In genomic region chr4:87006531-87007344, GRCh38 we compare ENCODE assay signal across 1 cellular context.
TF ChIP-seq lines count a peak whose summit lies in the region.

No MANE protein-coding gene starts in this region.

TF ChIP-seq in HepG2, 621 proteins besides CTCF, POLR2A, EP300 and RAD21 (continued from another document and continues in another):
- TF ChIP-seq ZUFSP (CRISPR knock-in tag; IDR thresholded peaks at IDR 0.05; ENCODE audit: borderline replicate concordance) = no peak
- TF ChIP-seq ZNF121 (CRISPR knock-in tag; IDR thresholded peaks at IDR 0.05) = peak; percentile 76; the same call in 1 of the 2 replicates
- no peak for TF ChIP-seq GRHL1 (CRISPR knock-in tag; conservative IDR thresholded peaks at IDR 0.05)
- TF ChIP-seq, protein P1, sequence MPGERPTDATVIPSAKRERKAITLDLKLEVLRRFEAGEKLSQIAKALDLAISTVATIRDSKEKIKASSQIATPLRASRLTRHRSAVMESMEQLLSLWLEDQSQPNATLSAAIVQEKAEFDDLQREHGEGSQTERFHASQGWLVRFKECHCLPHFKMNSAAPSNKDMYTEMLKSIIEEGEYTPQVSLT (CRISPR knock-in tag; IDR thresholded peaks at IDR 0.05; ENCODE audit: borderline replicate concordance, low read depth) = no peak
- peak; percentile 20 for TF ChIP-seq YY1 (IDR thresholded peaks at IDR 0.05; ENCODE audit: insufficient read depth, insufficient replicate concordance, low read depth, low read length)
- TF ChIP-seq PBX2 (CRISPR knock-in tag; IDR thresholded peaks at IDR 0.05) = peak; percentile 50; the same call in 1 of the 2 replicates
- TF ChIP-seq, protein P2, sequence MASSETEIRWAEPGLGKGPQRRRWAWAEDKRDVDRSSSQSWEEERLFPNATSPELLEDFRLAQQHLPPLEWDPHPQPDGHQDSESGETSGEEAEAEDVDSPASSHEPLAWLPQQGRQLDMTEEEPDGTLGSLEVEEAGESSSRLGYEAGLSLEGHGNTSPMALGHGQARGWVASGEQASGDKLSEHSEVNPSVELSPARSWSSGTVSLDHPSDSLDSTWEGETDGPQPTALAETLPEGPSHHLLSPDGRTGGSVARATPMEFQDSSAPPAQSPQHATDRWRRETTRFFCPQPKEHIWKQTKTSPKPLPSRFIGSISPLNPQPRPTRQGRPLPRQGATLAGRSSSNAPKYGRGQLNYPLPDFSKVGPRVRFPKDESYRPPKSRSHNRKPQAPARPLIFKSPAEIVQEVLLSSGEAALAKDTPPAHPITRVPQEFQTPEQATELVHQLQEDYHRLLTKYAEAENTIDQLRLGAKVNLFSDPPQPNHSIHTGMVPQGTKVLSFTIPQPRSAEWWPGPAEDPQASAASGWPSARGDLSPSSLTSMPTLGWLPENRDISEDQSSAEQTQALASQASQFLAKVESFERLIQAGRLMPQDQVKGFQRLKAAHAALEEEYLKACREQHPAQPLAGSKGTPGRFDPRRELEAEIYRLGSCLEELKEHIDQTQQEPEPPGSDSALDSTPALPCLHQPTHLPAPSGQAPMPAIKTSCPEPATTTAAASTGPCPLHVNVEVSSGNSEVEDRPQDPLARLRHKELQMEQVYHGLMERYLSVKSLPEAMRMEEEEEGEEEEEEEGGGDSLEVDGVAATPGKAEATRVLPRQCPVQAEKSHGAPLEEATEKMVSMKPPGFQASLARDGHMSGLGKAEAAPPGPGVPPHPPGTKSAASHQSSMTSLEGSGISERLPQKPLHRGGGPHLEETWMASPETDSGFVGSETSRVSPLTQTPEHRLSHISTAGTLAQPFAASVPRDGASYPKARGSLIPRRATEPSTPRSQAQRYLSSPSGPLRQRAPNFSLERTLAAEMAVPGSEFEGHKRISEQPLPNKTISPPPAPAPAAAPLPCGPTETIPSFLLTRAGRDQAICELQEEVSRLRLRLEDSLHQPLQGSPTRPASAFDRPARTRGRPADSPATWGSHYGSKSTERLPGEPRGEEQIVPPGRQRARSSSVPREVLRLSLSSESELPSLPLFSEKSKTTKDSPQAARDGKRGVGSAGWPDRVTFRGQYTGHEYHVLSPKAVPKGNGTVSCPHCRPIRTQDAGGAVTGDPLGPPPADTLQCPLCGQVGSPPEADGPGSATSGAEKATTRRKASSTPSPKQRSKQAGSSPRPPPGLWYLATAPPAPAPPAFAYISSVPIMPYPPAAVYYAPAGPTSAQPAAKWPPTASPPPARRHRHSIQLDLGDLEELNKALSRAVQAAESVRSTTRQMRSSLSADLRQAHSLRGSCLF (CRISPR knock-in tag; IDR thresholded peaks at IDR 0.05; ENCODE audit: borderline replicate concordance) = no peak; the same call in 1 of the 2 replicates
- no peak; the same call in 1 of the 2 replicates for TF ChIP-seq SIN3A (IDR thresholded peaks at IDR 0.05; ENCODE audit: borderline replicate concordance, low read depth, low read length)
- TF ChIP-seq ZNF17 (CRISPR knock-in tag; IDR thresholded peaks at IDR 0.05) = 0 out of 2 replicates have a peak, but pooled peaks have one; percentile 61
- peak; percentile 88 for TF ChIP-seq DR1 (CRISPR knock-in tag; IDR thresholded peaks at IDR 0.05)
- no peak; the same call in 1 of the 2 replicates for TF ChIP-seq GLI4 (CRISPR knock-in tag; IDR thresholded peaks at IDR 0.05; ENCODE audit: borderline replicate concordance)
- TF ChIP-seq IRF2 (CRISPR knock-in tag; IDR thresholded peaks at IDR 0.05) = peak; percentile 85
- TF ChIP-seq RBM22 (optimal IDR thresholded peaks at IDR 0.05; ENCODE audit: low read length) = peak; percentile 36
- TF ChIP-seq, protein P3, sequence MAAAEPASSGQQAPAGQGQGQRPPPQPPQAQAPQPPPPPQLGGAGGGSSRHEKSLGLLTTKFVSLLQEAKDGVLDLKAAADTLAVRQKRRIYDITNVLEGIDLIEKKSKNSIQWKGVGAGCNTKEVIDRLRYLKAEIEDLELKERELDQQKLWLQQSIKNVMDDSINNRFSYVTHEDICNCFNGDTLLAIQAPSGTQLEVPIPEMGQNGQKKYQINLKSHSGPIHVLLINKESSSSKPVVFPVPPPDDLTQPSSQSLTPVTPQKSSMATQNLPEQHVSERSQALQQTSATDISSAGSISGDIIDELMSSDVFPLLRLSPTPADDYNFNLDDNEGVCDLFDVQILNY (CRISPR knock-in tag; conservative IDR thresholded peaks at IDR 0.05) = peak; percentile 18; the same call in 1 of the 2 replicates
- TF ChIP-seq ZSCAN31 (CRISPR knock-in tag; IDR thresholded peaks at IDR 0.05; ENCODE audit: low read depth) = peak; percentile 86
- TF ChIP-seq ZBTB34 (CRISPR knock-in tag; IDR thresholded peaks at IDR 0.05) = no peak
- peak; percentile 62; the same call in 1 of the 2 replicates for TF ChIP-seq MYC (CRISPR knock-in tag; IDR thresholded peaks at IDR 0.05; ENCODE audit: borderline replicate concordance)
- peak; percentile 87 for TF ChIP-seq ZNF761 (CRISPR knock-in tag; conservative IDR thresholded peaks at IDR 0.05)
- no peak; the same call in 1 of the 2 replicates for TF ChIP-seq ZNF563 (CRISPR knock-in tag; IDR thresholded peaks at IDR 0.05)
- peak; percentile 93; the same call in 1 of the 2 replicates for TF ChIP-seq ZNF598 (CRISPR knock-in tag; IDR thresholded peaks at IDR 0.05; ENCODE audit: borderline replicate concordance)
- TF ChIP-seq SP1 (IDR thresholded peaks at IDR 0.05) = no peak
- no peak for TF ChIP-seq SP1 (CRISPR knock-in tag; IDR thresholded peaks at IDR 0.05)
- peak; percentile 45; the same call in 1 of the 2 replicates for TF ChIP-seq ZSCAN25 (CRISPR knock-in tag; IDR thresholded peaks at IDR 0.05)
- peak; percentile 81 for TF ChIP-seq CHCHD3 (CRISPR knock-in tag; IDR thresholded peaks at IDR 0.05)
- TF ChIP-seq CC2D1A (CRISPR knock-in tag; IDR thresholded peaks at IDR 0.05) = no peak
- TF ChIP-seq EHMT2 (IDR thresholded peaks at IDR 0.05; ENCODE audit: borderline replicate concordance, low read depth, low read length) = no peak
- TF ChIP-seq ZNF788 (CRISPR knock-in tag; IDR thresholded peaks at IDR 0.05; ENCODE audit: borderline replicate concordance) = peak; percentile 47; the same call in 1 of the 2 replicates
- no peak for TF ChIP-seq NFKB2 (CRISPR knock-in tag; IDR thresholded peaks at IDR 0.05; ENCODE audit: borderline replicate concordance)
- TF ChIP-seq ZNF446 (CRISPR knock-in tag; IDR thresholded peaks at IDR 0.05) = no peak
- TF ChIP-seq HIC2 (CRISPR knock-in tag; IDR thresholded peaks at IDR 0.05; ENCODE audit: low read depth) = peak; percentile 59; the same call in 1 of the 2 replicates
- 0 out of 2 replicates have a peak, but pooled peaks have one; percentile 41 for TF ChIP-seq KLF9 (CRISPR knock-in tag; IDR thresholded peaks at IDR 0.05; ENCODE audit: low read depth)
- TF ChIP-seq ZC3H4 (CRISPR knock-in tag; IDR thresholded peaks at IDR 0.05; ENCODE audit: borderline replicate concordance) = no peak
- no peak; the same call in none of the 2 replicates for TF ChIP-seq ZNF710 (CRISPR knock-in tag; IDR thresholded peaks at IDR 0.05; ENCODE audit: borderline replicate concordance)
- TF ChIP-seq, protein P4, sequence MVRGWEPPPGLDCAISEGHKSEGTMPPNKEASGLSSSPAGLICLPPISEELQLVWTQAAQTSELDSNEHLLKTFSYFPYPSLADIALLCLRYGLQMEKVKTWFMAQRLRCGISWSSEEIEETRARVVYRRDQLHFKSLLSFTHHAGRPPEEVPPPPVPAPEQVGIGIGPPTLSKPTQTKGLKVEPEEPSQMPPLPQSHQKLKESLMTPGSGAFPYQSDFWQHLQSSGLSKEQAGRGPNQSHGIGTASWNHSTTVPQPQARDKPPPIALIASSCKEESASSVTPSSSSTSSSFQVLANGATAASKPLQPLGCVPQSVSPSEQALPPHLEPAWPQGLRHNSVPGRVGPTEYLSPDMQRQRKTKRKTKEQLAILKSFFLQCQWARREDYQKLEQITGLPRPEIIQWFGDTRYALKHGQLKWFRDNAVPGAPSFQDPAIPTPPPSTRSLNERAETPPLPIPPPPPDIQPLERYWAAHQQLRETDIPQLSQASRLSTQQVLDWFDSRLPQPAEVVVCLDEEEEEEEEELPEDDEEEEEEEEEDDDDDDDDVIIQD (CRISPR knock-in tag; IDR thresholded peaks at IDR 0.05; ENCODE audit: low read depth) = peak; percentile 31; the same call in 1 of the 2 replicates
- no peak for TF ChIP-seq ZNF326 (CRISPR knock-in tag; IDR thresholded peaks at IDR 0.05; ENCODE audit: borderline replicate concordance)
- TF ChIP-seq SUZ12 (IDR thresholded peaks at IDR 0.05; ENCODE audit: low read depth, low read length) = no peak
- TF ChIP-seq, protein P5, sequence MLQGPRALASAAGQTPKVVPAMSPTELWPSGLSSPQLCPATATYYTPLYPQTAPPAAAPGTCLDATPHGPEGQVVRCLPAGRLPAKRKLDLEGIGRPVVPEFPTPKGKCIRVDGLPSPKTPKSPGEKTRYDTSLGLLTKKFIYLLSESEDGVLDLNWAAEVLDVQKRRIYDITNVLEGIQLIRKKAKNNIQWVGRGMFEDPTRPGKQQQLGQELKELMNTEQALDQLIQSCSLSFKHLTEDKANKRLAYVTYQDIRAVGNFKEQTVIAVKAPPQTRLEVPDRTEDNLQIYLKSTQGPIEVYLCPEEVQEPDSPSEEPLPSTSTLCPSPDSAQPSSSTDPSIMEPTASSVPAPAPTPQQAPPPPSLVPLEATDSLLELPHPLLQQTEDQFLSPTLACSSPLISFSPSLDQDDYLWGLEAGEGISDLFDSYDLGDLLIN (CRISPR knock-in tag; IDR thresholded peaks at IDR 0.05; ENCODE audit: borderline replicate concordance) = no peak
- peak; percentile 61 for TF ChIP-seq SP4 (CRISPR knock-in tag; IDR thresholded peaks at IDR 0.05)
- TF ChIP-seq MTF1 (CRISPR knock-in tag; IDR thresholded peaks at IDR 0.05) = 0 out of 2 replicates have a peak, but pooled peaks have one; percentile 36
- no peak for TF ChIP-seq ZNF839 (CRISPR knock-in tag; IDR thresholded peaks at IDR 0.05; ENCODE audit: borderline replicate concordance)
- TF ChIP-seq GFI1 (CRISPR knock-in tag; IDR thresholded peaks at IDR 0.05; ENCODE audit: borderline replicate concordance) = peak; percentile 85
- TF ChIP-seq ZNF317 (CRISPR knock-in tag; IDR thresholded peaks at IDR 0.05) = peak; percentile 91
